Comparison of ENCODE assay signal across 8 cellular contexts in the genomic region with DNA sequence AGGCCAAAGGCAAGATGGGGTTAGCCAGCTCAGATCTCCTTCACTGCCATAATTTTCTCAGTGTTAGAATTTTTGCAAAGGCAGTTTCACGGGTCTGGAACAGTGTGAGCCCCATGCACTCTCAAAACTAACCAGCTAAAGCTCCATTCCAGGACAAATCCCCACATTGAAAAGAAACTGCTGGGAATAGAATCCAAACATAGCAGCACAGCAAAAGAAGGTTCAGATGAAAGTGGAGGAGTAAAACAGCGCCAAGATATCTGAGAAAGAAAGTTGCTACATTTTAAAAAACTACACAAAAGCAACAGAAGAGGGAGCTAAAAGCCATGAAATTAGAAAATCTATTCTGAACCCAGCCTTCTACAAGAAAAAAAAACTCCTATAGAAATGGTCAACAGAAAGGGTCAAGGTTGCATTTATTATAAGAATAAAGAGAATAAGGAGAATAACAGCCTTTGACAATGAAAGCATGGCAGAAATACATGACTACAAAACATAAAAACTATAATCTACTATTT. TPM values are rescaled to one million over a fixed set of nuclear protein-coding genes. Genes with fewer than 3 reads are reported as not detected.
DNase-seq lines count a peak whose midpoint lies in the region; ATAC-seq, FAIRE-seq and TF ChIP-seq lines count a peak whose summit lies in the region.

No MANE protein-coding gene starts in this region.

- no peak overlapping the region for H3K27ac ChIP-seq in RWPE1
- no peak overlapping the region for H3K27ac ChIP-seq in thyroid gland

- intact Hi-C loops in thyroid gland (cut with DNase I) = no loop called here

- no peak for TF ChIP-seq CTCF in GM13976 (IDR thresholded peaks at IDR 0.05; ENCODE audit: borderline replicate concordance, control extremely low read depth, extremely low read depth, insufficient read depth, missing control alignments)
- TF ChIP-seq CTCF in RWPE1 (conservative IDR thresholded peaks at IDR 0.05; ENCODE audit: low read depth) = peak; percentile 16; the same call in 1 of the 2 replicates
- peak in 3 of 6 experiments; percentile 20 to 46 (median 29) for TF ChIP-seq CTCF in thyroid gland (IDR thresholded peaks at IDR 0.05)

- WGBS in thyroid gland, 2 donors = 12 to 21% methylated on average over 2 of the region's 2 CpGs

- no peaks in the 10 kb centered on the region for H3K36me3 ChIP-seq in MG63
- no peaks in the 10 kb centered on the region for H3K36me3 ChIP-seq in thyroid gland

- POLR2A ChIA-PET in RWPE1 (lab: Yijun Ruan, JAX; ENCODE audit: low non-redundant PET) = no interaction called here

- no peaks in the 10 kb centered on the region for H3K27me3 ChIP-seq in MG63
- H3K27me3 ChIP-seq in thyroid gland = no peaks in the 10 kb centered on the region

- TF ChIP-seq POLR2A in thyroid gland (IDR thresholded peaks at IDR 0.05) = no peak

- CTCF ChIA-PET in RWPE1 (lab: Yijun Ruan, JAX) = interaction anchor here (0.6 kb wide), 4 partner anchors 26 to 652 kb away, joined by 3 to 5 read pairs (median 4); no protein-coding TSS in a partner anchor

- no peak overlapping the region for H3K4me3 ChIP-seq in MG63
- H3K4me3 ChIP-seq in thyroid gland (replicated peaks in 1 of 3) = no peak overlapping the region

- H3K4me1 ChIP-seq in thyroid gland = no peaks in the 10 kb centered on the region

- H3K9me3 ChIP-seq in MG63 (no peaks in the 10 kb centered on the region), thyroid gland (no peaks in the 10 kb centered on the region)

- in situ Hi-C loops in GM13976 (cut with MboI; ENCODE audit: low sequenced_read_pairs, unreplicated experiment) = loop anchor here (25.0 kb wide), 1 partner anchor 208 kb away; no protein-coding TSS in a partner anchor

- peak; percentile 8 for FAIRE-seq in frontal cortex (lab: Jason Lieb, UNC)

- peak; percentile 31 for DNase-seq in AG08395 (ENCODE audit: low spot score)
- peak; percentile 14 for DNase-seq in GM13976 (ENCODE audit: low spot score)
- DNase-seq in RWPE1 (ENCODE audit: low spot score) = peak; percentile 5
- peak in 1 of 2 donors; percentile 14 for DNase-seq in frontal cortex (ENCODE audit: low spot score in 2 of 2)
- no peak for DNase-seq in MG63
- no peak for DNase-seq in NCI-H1092 (lab: John Stamatoyannopoulos, UW)
- no peak for DNase-seq in thyroid gland

- no peak for ATAC-seq in HG03095 (IDR thresholded peaks at IDR 0.05; ENCODE audit: unreplicated experiment)

RNA-seq across cellular contexts. Expression of gene SLC7A3, which starts 39.6 kb away (rescaled TPM):
- total RNA-seq in frontal cortex = 1.2 TPM
- total RNA-seq in MG63 (2014; rRNA removed; shearing (Covaris generic); ENCODE audit: low replicate concordance) = not detected in 2 replicates
- under 1 TPM in 1 of 4 donors, not detected in 3; 0.11 TPM for total RNA-seq in thyroid gland

Comparison
In these comparisons a context has a peak if more than half of its experiments do, and no peak if none do; other contexts are left out.
1. DNase-seq: peak in AG08395 (single experiment), GM13976 (single experiment) and RWPE1 (single experiment); none in MG63 (single experiment), NCI-H1092 (single experiment) and thyroid gland (0 of 2).